ENCODE assay signal across 8 cellular contexts in genomic region chr12:118356809-118357326, GRCh38. TPM values are rescaled to one million over a fixed set of nuclear protein-coding genes. Genes with fewer than 3 reads are reported as not detected.
A peak's percentile ranks its signal among the peaks of the same experiment; 100 is the strongest.
DNase-seq lines count a peak whose midpoint lies in the region; ATAC-seq and TF ChIP-seq lines count a peak whose summit lies in the region.

No MANE protein-coding gene starts in this region.

- H3K36me3 Mint-ChIP-seq in Caco-2 (ENCODE audit: insufficient read depth, unreplicated experiment): no peaks in the 10 kb centered on the region
- H3K36me3 Mint-ChIP-seq in activated naive CD4-positive, alpha-beta T cell treated with anti-CD3 and anti-CD28 coated beads, Interleukin-2, amount 50 U/mL, for 72 hours: peaks cover 4 to 30% of the 10 kb centered on the region in 2 donors

- CTCF ChIA-PET in Caco-2 (lab: Charles Lee): interaction anchor here (0.7 kb wide), 1 partner anchor 21 kb away, joined by 4 read pairs; no protein-coding TSS in a partner anchor

- intact Hi-C loops in Caco-2 (cut with micrococcal nuclease; ENCODE audit: unreplicated experiment) (no loop called here), prostate gland (cut with DNase I) (no loop called here)

- H3K4me1 ChIP-seq in Caco-2: peaks cover 22% of the 10 kb centered on the region
- H3K4me1 ChIP-seq in prostate gland (replicated peaks): peaks cover 7% of the 10 kb centered on the region

- no peak for TF ChIP-seq POLR2A in prostate gland (IDR thresholded peaks at IDR 0.05)

- H3K9me3 ChIP-seq in Caco-2: no peaks in the 10 kb centered on the region
- no peaks in the 10 kb centered on the region for H3K9me3 ChIP-seq in prostate gland

- ATAC-seq in HG03354 (IDR thresholded peaks at IDR 0.05; ENCODE audit: poor library complexity, severe bottlenecking, unreplicated experiment) (peak; percentile 34), left lobe of liver (peak; percentile 44)
- ATAC-seq in activated naive CD4-positive, alpha-beta T cell treated with anti-CD3 and anti-CD28 coated beads, Interleukin-2, amount 50 U/mL, for 72 hours: peak; percentile 49 to 62

- DNase-seq in Caco-2 (no peak), left lobe of liver (ENCODE audit: low spot score) (no peak), 8988T (no peak), NCI-H1436 (lab: John Stamatoyannopoulos, UW) (no peak), NCI-H2196 treated with DMSO at 0.1 percent for 48 hours (lab: John Stamatoyannopoulos, UW; ENCODE audit: unreplicated experiment) (no peak), prostate gland (ENCODE audit: low spot score) (no peak)
- no peak for DNase-seq in activated naive CD4-positive, alpha-beta T cell treated with anti-CD3 and anti-CD28 coated beads, Interleukin-2, amount 50 U/mL, for 72 hours (ENCODE audit: low spot score in 2 of 2)

- H3K4me3 ChIP-seq in Caco-2 (ENCODE audit: low read depth, low read length) (no peak overlapping the region), prostate gland (no peak overlapping the region)

- no TSS peak for BruUV-seq in Caco-2 (replicated peaks; lab: Mats Ljungman, UMichigan)

- H3K4me3 Mint-ChIP-seq in Caco-2 (ENCODE audit: unreplicated experiment): peak overlapping the region; percentile 34

- H3K27me3 ChIP-seq in Caco-2 (replicated peaks; ENCODE audit: control insufficient read depth, insufficient read depth, low read length) (no peaks in the 10 kb centered on the region), prostate gland (replicated peaks; ENCODE audit: insufficient read depth) (no peaks in the 10 kb centered on the region)

- 22% methylated on average over 2 of the region's 2 CpGs for WGBS in prostate gland

- H3K27ac ChIP-seq in prostate gland: no peak overlapping the region

- H3K4me1 Mint-ChIP-seq in Caco-2 (ENCODE audit: low read depth, unreplicated experiment): peaks cover 17% of the 10 kb centered on the region

- H3K27me3 Mint-ChIP-seq in Caco-2 (ENCODE audit: insufficient read depth, unreplicated experiment): no peaks in the 10 kb centered on the region

- peak overlapping the region; percentile 36 for H3K27ac Mint-ChIP-seq in Caco-2 (ENCODE audit: unreplicated experiment)
- peak overlapping the region; percentile 41 to 86 for H3K27ac Mint-ChIP-seq in activated naive CD4-positive, alpha-beta T cell treated with anti-CD3 and anti-CD28 coated beads, Interleukin-2, amount 50 U/mL, for 72 hours

- no peaks in the 10 kb centered on the region for H3K36me3 ChIP-seq in Caco-2 (ENCODE audit: control insufficient read depth, insufficient read depth, low read length)
- H3K36me3 ChIP-seq in prostate gland: no peaks in the 10 kb centered on the region

- TF ChIP-seq CTCF in Caco-2 (IDR thresholded peaks at IDR 0.05; ENCODE audit: insufficient read depth in 1 of 2, low read depth in 1 of 2, low read length in 1 of 2, severe bottlenecking in 1 of 2, unreplicated experiment in 1 of 2) (no peak), prostate gland (IDR thresholded peaks at IDR 0.05) (no peak)

- no peaks in the 10 kb centered on the region for H3K9me3 Mint-ChIP-seq in Caco-2 (ENCODE audit: unreplicated experiment)
- H3K9me3 Mint-ChIP-seq in activated naive CD4-positive, alpha-beta T cell treated with anti-CD3 and anti-CD28 coated beads, Interleukin-2, amount 50 U/mL, for 72 hours: peaks cover 0 to 8% of the 10 kb centered on the region in 2 donors

- POLR2A ChIA-PET in Caco-2 (lab: Charles Lee): no interaction called here

RNA-seq across cellular contexts. Expression of gene TAOK3, which starts 15.8 kb away (rescaled TPM):
- total RNA-seq in Caco-2 (2022): 16.5 and 17.7 TPM in 2 replicates
- 10 to 100 TPM; 51.2 to 71.5 TPM for total RNA-seq in activated naive CD4-positive, alpha-beta T cell treated with anti-CD3 and anti-CD28 coated beads, Interleukin-2, amount 50 U/mL, for 72 hours
- 15.5 TPM for total RNA-seq in left lobe of liver
- 10 to 100 TPM; 52.2 to 52.5 TPM for total RNA-seq in prostate gland

RNA-seq across cellular contexts. Expression of gene SUDS3, which starts 19.5 kb away (rescaled TPM):
- total RNA-seq in Caco-2 (2022): 39.1 and 42.8 TPM in 2 replicates
- 10 to 100 TPM; 23.9 to 32.4 TPM for total RNA-seq in activated naive CD4-positive, alpha-beta T cell treated with anti-CD3 and anti-CD28 coated beads, Interleukin-2, amount 50 U/mL, for 72 hours
- 10.8 TPM for total RNA-seq in left lobe of liver
- 10 to 100 TPM; 62.0 to 82.6 TPM for total RNA-seq in prostate gland
